Comparison of ENCODE assay signal across 9 cellular contexts in the genomic region with DNA sequence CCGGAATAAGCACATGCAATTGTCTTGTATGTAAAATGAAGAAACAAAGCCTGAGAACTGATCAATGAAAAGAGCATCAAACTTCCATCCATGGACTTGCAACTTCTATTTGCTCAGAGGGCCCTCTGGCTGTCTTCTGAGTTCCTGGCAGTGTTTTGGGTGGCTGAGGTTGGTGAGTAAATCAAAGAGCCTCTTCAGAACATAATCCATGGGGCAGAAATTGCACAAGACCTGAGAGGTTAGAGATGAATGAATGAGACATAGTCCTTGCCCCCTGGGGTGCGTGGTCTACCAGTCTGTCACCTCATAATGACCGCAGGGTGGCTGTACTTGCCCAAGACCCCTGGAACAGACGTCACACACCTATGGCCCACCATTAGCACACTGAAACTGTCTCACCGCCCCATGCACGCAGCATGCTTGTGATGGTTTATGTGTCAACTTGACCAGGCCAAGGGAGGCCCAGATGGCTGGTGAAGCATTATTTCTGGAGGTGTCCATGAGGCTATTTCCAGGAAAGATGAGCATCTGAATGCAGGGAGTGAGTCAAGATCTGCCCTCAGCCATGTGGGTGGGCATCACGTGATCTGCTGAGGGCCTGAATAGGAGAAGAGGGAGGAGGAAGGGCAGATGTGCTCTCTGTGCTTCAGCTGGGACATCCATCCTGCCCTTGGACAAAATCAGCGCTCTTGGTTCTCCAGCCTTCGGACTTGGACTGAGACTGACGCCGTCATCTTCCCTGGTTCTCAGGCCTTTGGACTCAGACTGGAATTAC. TPM values are rescaled to one million over a fixed set of nuclear protein-coding genes. Genes with fewer than 3 reads are reported as not detected.
DNase-seq lines count a peak whose midpoint lies in the region; ATAC-seq and TF ChIP-seq lines count a peak whose summit lies in the region.
"Had no signal": no experiment of that assay in that cellular context is flagged by ENCODE, and none has a peak within 500 bp of the region (broad histone marks: within the 10 kb centered on the region; RNA-seq: fewer than 3 reads in every experiment).

No MANE protein-coding gene starts in this region.

- peaks cover 49% of the 10 kb centered on the region for H3K4me1 Mint-ChIP-seq in activated T-cell treated with anti-CD3 and anti-CD28 coated beads, Interleukin-2, amount 50 U/mL, for 72 hours (ENCODE audit: low read depth)

- peak overlapping the region; percentile 17 for H3K27ac Mint-ChIP-seq in activated T-cell treated with anti-CD3 and anti-CD28 coated beads, Interleukin-2, amount 50 U/mL, for 72 hours

- ATAC-seq in HG02610 (IDR thresholded peaks at IDR 0.05; ENCODE audit: unreplicated experiment) (peak; percentile 19), GM18502 (IDR thresholded peaks at IDR 0.05; ENCODE audit: poor library complexity, unreplicated experiment) (no peak), GM19397 (IDR thresholded peaks at IDR 0.05; ENCODE audit: unreplicated experiment) (no peak)
- peak; percentile 68 to 76 for ATAC-seq in activated T-cell treated with anti-CD3 and anti-CD28 coated beads, Interleukin-2, amount 50 U/mL, for 72 hours (replicated peaks in 1 of 2)

- 85 to 94% methylated on average over 6 to 7 of the region's 11 CpGs for WGBS in mesodermal cell (ENCODE audit: insufficient coverage in 2 of 2), 2 experiments
- 90% methylated on average over 11 of the region's 11 CpGs for WGBS in prostate gland

- no peaks in the 10 kb centered on the region for H3K36me3 ChIP-seq in mesodermal cell (ENCODE audit: control insufficient read depth, insufficient read depth, low read length)
- no peaks in the 10 kb centered on the region for H3K36me3 ChIP-seq in prostate gland

- no peaks in the 10 kb centered on the region for H3K36me3 Mint-ChIP-seq in activated T-cell treated with anti-CD3 and anti-CD28 coated beads, Interleukin-2, amount 50 U/mL, for 72 hours (ENCODE audit: insufficient read depth in 2 of 2)

- no peaks in the 10 kb centered on the region for H3K9me3 ChIP-seq in mesodermal cell (ENCODE audit: control insufficient read depth, low read length)
- no peaks in the 10 kb centered on the region for H3K9me3 ChIP-seq in prostate gland

- H3K4me3 ChIP-seq in mesodermal cell (ENCODE audit: extremely low read depth, insufficient read depth, low read length, poor library complexity, severe bottlenecking) = no peak overlapping the region
- H3K4me3 ChIP-seq in prostate gland = no peak overlapping the region

- TF ChIP-seq POLR2A in prostate gland (IDR thresholded peaks at IDR 0.05) = no peak

- DNase-seq in COLO829 (ENCODE audit: low spot score) = peak; percentile 49
- DNase-seq in activated T-cell treated with anti-CD3 and anti-CD28 coated beads, Interleukin-2, amount 50 U/mL, for 72 hours = peak; percentile 38 to 59
- no peak for DNase-seq in prostate gland (ENCODE audit: low spot score)
- no peak for DNase-seq in ACHN
- DNase-seq: SHP77 treated with DMSO at 0.1 percent for 48 hours had no signal

- H3K27me3 Mint-ChIP-seq in activated T-cell treated with anti-CD3 and anti-CD28 coated beads, Interleukin-2, amount 50 U/mL, for 72 hours (ENCODE audit: low read depth) = no peaks in the 10 kb centered on the region

- H3K27me3 ChIP-seq in prostate gland (replicated peaks; ENCODE audit: insufficient read depth) = no peaks in the 10 kb centered on the region

- H3K4me1 ChIP-seq in mesodermal cell (ENCODE audit: control insufficient read depth, insufficient read depth, low read length, poor library complexity, severe bottlenecking) (peaks cover 10% of the 10 kb centered on the region), prostate gland (replicated peaks) (no peaks in the 10 kb centered on the region)

- peak overlapping the region; percentile 24 for H3K27ac ChIP-seq in mesodermal cell (ENCODE audit: low read depth, low read length, severe bottlenecking)
- H3K27ac ChIP-seq in prostate gland = no peak overlapping the region

- H3K4me3 Mint-ChIP-seq in activated T-cell treated with anti-CD3 and anti-CD28 coated beads, Interleukin-2, amount 50 U/mL, for 72 hours = peak overlapping the region; percentile 59 to 63

- no peak for TF ChIP-seq CTCF in prostate gland (IDR thresholded peaks at IDR 0.05)

- intact Hi-C loops in prostate gland (cut with DNase I) = no loop called here

- in situ Hi-C loops in ACHN (cut with HindIII; ENCODE audit: low pct_ligation_motif_present, low pct_unique_long_range_greater_than_20kb, low sequenced_read_pairs) = no loop called here

- no peaks in the 10 kb centered on the region for H3K9me3 Mint-ChIP-seq in activated T-cell treated with anti-CD3 and anti-CD28 coated beads, Interleukin-2, amount 50 U/mL, for 72 hours

RNA-seq across cellular contexts. Expression of gene PIK3R6, which starts 8.3 kb away (rescaled TPM):
- 1 to 10 TPM in 1 of 2 donors, under 1 TPM in 1; 0.99 to 2.6 TPM for total RNA-seq in activated T-cell treated with anti-CD3 and anti-CD28 coated beads, Interleukin-2, amount 50 U/mL, for 72 hours
- polyA plus RNA-seq in mesodermal cell (2013, experiment 1 of 2) = 0.11 TPM
- polyA plus RNA-seq in mesodermal cell (2013, experiment 2 of 2) = 0.15 TPM
- 1 to 10 TPM in 1 of 2 donors, under 1 TPM in 1; 0.18 to 2.6 TPM for total RNA-seq in prostate gland

Comparison
In these comparisons a context has a peak if more than half of its experiments do, and no peak if none do; other contexts are left out.
1. DNase-seq: peak in COLO829 (single experiment) and activated T-cell treated with anti-CD3 and anti-CD28 coated beads, Interleukin-2, amount 50 U/mL, for 72 hours (2 of 2); none in prostate gland (single experiment) and ACHN (single experiment).
2. ATAC-seq: peak in HG02610 (single experiment) and activated T-cell treated with anti-CD3 and anti-CD28 coated beads, Interleukin-2, amount 50 U/mL, for 72 hours (2 of 2); none in GM18502 (single experiment) and GM19397 (single experiment).